ENCODE assay signal across 6 cellular contexts in the genomic region with DNA sequence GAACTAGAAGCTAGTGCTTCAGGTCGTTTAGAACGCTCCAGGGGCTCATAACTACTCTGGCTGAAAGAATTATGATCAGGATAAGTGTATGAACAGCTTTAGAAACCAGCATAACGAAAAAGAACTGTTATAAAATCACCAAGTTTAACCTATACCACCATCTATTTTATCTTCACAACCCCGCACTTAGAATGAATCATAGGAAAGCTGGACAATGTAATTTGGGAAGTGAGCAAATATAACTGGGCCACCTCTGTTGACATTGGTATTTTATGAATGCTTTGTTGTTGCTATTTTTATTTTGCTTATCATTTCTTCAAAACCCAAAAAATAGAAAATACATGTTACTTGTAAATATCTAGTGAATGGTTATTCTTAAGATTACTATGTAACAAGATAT.
"Had no signal": no experiment of that assay in that cellular context is flagged by ENCODE, and none has a peak within 500 bp of the region (broad histone marks: within the 10 kb centered on the region; RNA-seq: fewer than 3 reads in every experiment).

No MANE protein-coding gene starts in this region.

- ATAC-seq: GM23338, HepG2 had no signal

- H3K4me2 ChIP-seq: GM23338 had no signal

- H3K27ac ChIP-seq: HL-60 had no signal

- H3K4me3 ChIP-seq: GM23338 had no signal

- DNase-seq: H9, HCEC 1CT, KBM-7 had no signal

- H2AFZ ChIP-seq: GM23338 had no signal
